21 cellular contexts compared by ENCODE assay signal in genomic region chr2:217924346-217924901, GRCh38.
DNase-seq lines count a peak whose midpoint lies in the region; ATAC-seq, FAIRE-seq and TF ChIP-seq lines count a peak whose summit lies in the region.
"Had no signal": no experiment of that assay in that cellular context is flagged by ENCODE, and none has a peak within 500 bp of the region (broad histone marks: within the 10 kb centered on the region; RNA-seq: fewer than 3 reads in every experiment).

No MANE protein-coding gene starts in this region.

- no peak for FAIRE-seq in A549 (lab: Jason Lieb, UNC)

- TF ChIP-seq POLR2A in A549 (IDR thresholded peaks at IDR 0.05; ENCODE audit: low read length) = no peak

- H3K27ac ChIP-seq in A549 (peak overlapping the region in 1 of 2 experiments; percentile 57; a peak in 1 of 6 replicates), coronary artery (peak overlapping the region; percentile 93 to 99), stomach smooth muscle (ENCODE audit: low read length) (peak overlapping the region; percentile 99)
- H3K27ac ChIP-seq: C4-2B had no signal

- H3K9me3 ChIP-seq in A549 = no peaks in the 10 kb centered on the region
- H3K9me3 ChIP-seq in stomach smooth muscle (ENCODE audit: control insufficient read depth in 2 of 2, low read length in 2 of 2) = no peaks in the 10 kb centered on the region

- TF ChIP-seq EP300 in A549 (IDR thresholded peaks at IDR 0.05) = no peak

- H3K27me3 Mint-ChIP-seq in mesothelial cell of epicardium (ENCODE audit: low read depth) = no peaks in the 10 kb centered on the region
- H3K27me3 Mint-ChIP-seq: activated naive CD8-positive, alpha-beta T cell treated with anti-CD3 and anti-CD28 coated beads, Interleukin-2, amount 50 U/mL, for 24 hours had no signal

- peak overlapping the region; percentile 23 for H3K27ac Mint-ChIP-seq in mesothelial cell of epicardium
- H3K27ac Mint-ChIP-seq: activated B cell treated with CpG ODN at 0.5 μM for 24 hours; activated CD8-positive, alpha-beta T cell treated with anti-CD3 and anti-CD28 coated beads, Interleukin-2, amount 10 ng/mL, durations not matched to agents 7 days and 5 days; activated naive CD8-positive, alpha-beta T cell treated with anti-CD3 and anti-CD28 coated beads, Interleukin-2, amount 50 U/mL, for 24 hours; effector memory CD8-positive, alpha-beta T cell had no signal

- H3K4me2 ChIP-seq in A549 = no peak overlapping the region

- ATAC-seq in A549 = no peak
- ATAC-seq: activated CD8-positive, alpha-beta T cell treated with anti-CD3 and anti-CD28 coated beads, Interleukin-2, amount 10 ng/mL, durations not matched to agents 7 days and 5 days; activated naive CD8-positive, alpha-beta T cell treated with anti-CD3 and anti-CD28 coated beads, Interleukin-2, amount 50 U/mL, for 24 hours; effector memory CD8-positive, alpha-beta T cell; PC-3; sciatic nerve had no signal

- TF ChIP-seq CTCF in A549 (IDR thresholded peaks at IDR 0.05) (no peak), coronary artery (IDR thresholded peaks at IDR 0.05) (no peak), mesothelial cell of epicardium (IDR thresholded peaks at IDR 0.05; ENCODE audit: unreplicated experiment) (no peak)

- H3K4me3 ChIP-seq in A549 (no peak overlapping the region), coronary artery (peak overlapping the region; percentile 51), stomach smooth muscle (ENCODE audit: low read length in 2 of 2) (peak overlapping the region in 1 of 2 donors; percentile 10)

- H3K9me3 Mint-ChIP-seq in mesothelial cell of epicardium = no peaks in the 10 kb centered on the region
- H3K9me3 Mint-ChIP-seq: activated B cell treated with CpG ODN at 0.5 μM for 24 hours; activated naive CD8-positive, alpha-beta T cell treated with anti-CD3 and anti-CD28 coated beads, Interleukin-2, amount 50 U/mL, for 24 hours; effector memory CD8-positive, alpha-beta T cell had no signal

- no peaks in the 10 kb centered on the region for H3K36me3 Mint-ChIP-seq in mesothelial cell of epicardium

- no peak for TF ChIP-seq RAD21 in A549 (conservative IDR thresholded peaks at IDR 0.05 in 1 of 2, IDR thresholded peaks at IDR 0.05 in 1 of 2)

- 77% methylated on average over 5 of the region's 5 CpGs for WGBS in A549 (ENCODE audit: missing lambda C conversion rate)

- POLR2A ChIA-PET in A549 (lab: Yijun Ruan, JAX) = no interaction called here

- peaks cover 78% of the 10 kb centered on the region for H3K4me1 Mint-ChIP-seq in mesothelial cell of epicardium
- H3K4me1 Mint-ChIP-seq: activated B cell treated with CpG ODN at 0.5 μM for 24 hours; activated naive CD8-positive, alpha-beta T cell treated with anti-CD3 and anti-CD28 coated beads, Interleukin-2, amount 50 U/mL, for 24 hours had no signal

- H3K4me1 ChIP-seq in A549 (peaks cover 54% of the 10 kb centered on the region), stomach smooth muscle (ENCODE audit: control insufficient read depth, insufficient read depth, low read length) (peaks cover 98% of the 10 kb centered on the region)

- CTCF ChIA-PET in A549 (lab: Yijun Ruan, JAX) = interaction anchor here (2.3 kb wide), 1 partner anchor 38 kb away, joined by 6 read pairs; no protein-coding TSS in a partner anchor

- H3K4me3 Mint-ChIP-seq in mesothelial cell of epicardium = no peak overlapping the region
- H3K4me3 Mint-ChIP-seq: activated B cell treated with CpG ODN at 0.5 μM for 24 hours; activated CD8-positive, alpha-beta T cell treated with anti-CD3 and anti-CD28 coated beads, Interleukin-2, amount 10 ng/mL, durations not matched to agents 7 days and 5 days; activated naive CD8-positive, alpha-beta T cell treated with anti-CD3 and anti-CD28 coated beads, Interleukin-2, amount 50 U/mL, for 24 hours; effector memory CD8-positive, alpha-beta T cell had no signal

- peak overlapping the region; percentile 55 to 84 for H3K9ac ChIP-seq in stomach smooth muscle (ENCODE audit: low read length in 2 of 2)

- DNase-seq in A549 (ENCODE audit: low read depth in 1 of 2, low spot score in 1 of 2) (no peak), coronary artery (ENCODE audit: low spot score) (no peak), mesothelial cell of epicardium (ENCODE audit: low spot score in 2 of 2, unreplicated experiment in 2 of 2) (no peak), SHP77 treated with DMSO at 0.1 percent for 48 hours (lab: John Stamatoyannopoulos, UW) (no peak)
- no peak for DNase-seq in activated CD8-positive, alpha-beta memory T cell treated with anti-CD3 and anti-CD28 coated beads for 24 hours
- DNase-seq in stimulated activated CD8-positive, alpha-beta memory T cell treated with anti-CD3 and anti-CD28 coated beads, Interleukin-4, amount 100 ng/mL, for 48 hours = no peak
- no peak for DNase-seq in activated naive CD4-positive, alpha-beta T cell (lab: John Stamatoyannopoulos, UW)
- DNase-seq: ACHN; activated B cell treated with CpG ODN at 0.5 μM for 24 hours; activated CD8-positive, alpha-beta T cell treated with anti-CD3 and anti-CD28 coated beads, Interleukin-2, amount 10 ng/mL, durations not matched to agents 7 days and 5 days; activated naive CD8-positive, alpha-beta T cell treated with anti-CD3 and anti-CD28 coated beads, Interleukin-2, amount 50 U/mL, for 24 hours; DMS53; effector memory CD8-positive, alpha-beta T cell; NCI-H1436; NCI-H2171 treated with DMSO at 0.1 percent for 48 hours; NCI-H748 treated with DMSO at 0.1 percent for 48 hours; PC-3; substantia nigra had no signal

- no peaks in the 10 kb centered on the region for H3K27me3 ChIP-seq in stomach smooth muscle (ENCODE audit: control insufficient read depth in 1 of 2, insufficient read depth in 2 of 2, low read length in 2 of 2)

- H3K36me3 ChIP-seq in stomach smooth muscle (ENCODE audit: control insufficient read depth in 2 of 2, insufficient read depth in 2 of 2, low read length in 2 of 2) = peaks cover 5 to 10% of the 10 kb centered on the region in 2 donors

TF ChIP-seq in A549, 52 proteins besides CTCF, POLR2A, EP300 and RAD21:
- TF ChIP-seq MAFK (IDR thresholded peaks at IDR 0.05; ENCODE audit: partially characterized antibody) (peak; percentile 52), EHMT2 (IDR thresholded peaks at IDR 0.05; ENCODE audit: low read depth) (no peak)
